ENCODE assay signal across 8 cellular contexts in genomic region chr5:154858251-154858971, GRCh38. TPM values are rescaled to one million over a fixed set of nuclear protein-coding genes. Genes with fewer than 3 reads are reported as not detected.
DNase-seq lines count a peak whose midpoint lies in the region; ATAC-seq and TF ChIP-seq lines count a peak whose summit lies in the region.

TSS of gene CNOT8 (plus strand) at chr5:154858627. CDS start at chr5:154863279, 4,652 bp downstream.

- intact Hi-C loops in CD8-positive, alpha-beta T cell (cut with DNase I, micrococcal nuclease) = loop anchor here (1.0 to 10.0 kb wide), 12 partner anchors 45 to 820 kb away; partner anchors contain the start of genes LARP1 (in 2 of the 2), FAM114A2 (in 1 of the 2), GALNT10 (in 1 of the 2) and GEMIN5 (in 1 of the 2)

- peaks cover 45% of the 10 kb centered on the region for H3K4me1 Mint-ChIP-seq in CD8-positive, alpha-beta T cell (ENCODE audit: low read depth)

- H3K36me3 Mint-ChIP-seq in CD8-positive, alpha-beta T cell = peaks cover 37% of the 10 kb centered on the region

- no peak for TF ChIP-seq CTCF in CD8-positive, alpha-beta T cell (IDR thresholded peaks at IDR 0.05)

- CTCF ChIA-PET in CD8-positive, alpha-beta T cell (lab: Charles Lee) = interaction anchor here (0.6 kb wide), 1 partner anchor 9 kb away, joined by 3 read pairs; no protein-coding TSS in a partner anchor

- H3K27me3 ChIP-seq in CD8-positive, alpha-beta T cell (ENCODE audit: insufficient read depth, low read length) = no peaks in the 10 kb centered on the region

- peak within 1 kb of the TSS; percentile 76 for H3K4me3 ChIP-seq in CD8-positive, alpha-beta T cell (ENCODE audit: low read depth, low read length)

- no peaks in the 10 kb centered on the region for H3K9me3 Mint-ChIP-seq in CD8-positive, alpha-beta T cell

- peaks cover 37% of the 10 kb centered on the region for H3K4me1 ChIP-seq in CD8-positive, alpha-beta T cell (ENCODE audit: insufficient read depth, low read length)

- peak within 1 kb of the TSS; percentile 94 for H3K27ac Mint-ChIP-seq in CD8-positive, alpha-beta T cell

- DNase-seq in CD8-positive, alpha-beta T cell = peak; percentile 97 to 99 (median 98)
- DNase-seq in HS-27A (ENCODE audit: low read depth) = peak; percentile 76
- DNase-seq in NK-92 (lab: John Stamatoyannopoulos, UW; ENCODE audit: unreplicated experiment) = peak; percentile 84
- peak; percentile 91 to 95 for DNase-seq in activated CD8-positive, alpha-beta memory T cell treated with anti-CD3 and anti-CD28 coated beads for 1 hour (ENCODE audit: extremely low read depth in 1 of 2, low read depth in 1 of 2)
- DNase-seq in effector CD4-positive, alpha-beta T cell = peak; percentile 96
- peak; percentile 99 for DNase-seq in lung microvascular endothelial cell (ENCODE audit: low read depth in 2 of 2)
- peak; percentile 94 to 97 (median 96) for DNase-seq in stimulated activated CD4-positive, alpha-beta T cell treated with anti-CD3 and anti-CD28 coated beads, TNF-alpha, amount 100 ng/mL, for 48 hours (ENCODE audit: low read depth in 3 of 3)

- H3K4me3 Mint-ChIP-seq in CD8-positive, alpha-beta T cell = peak within 1 kb of the TSS; percentile 86

- POLR2A ChIA-PET in CD8-positive, alpha-beta T cell (lab: Charles Lee) = interaction anchor here (0.6 to 1.5 kb wide), 8 partner anchors 11 to 208 kb away, joined by 3 to 8 read pairs (median 3); no protein-coding TSS in a partner anchor

- no peaks in the 10 kb centered on the region for H3K36me3 ChIP-seq in CD8-positive, alpha-beta T cell (ENCODE audit: insufficient read depth, low read length)

- ATAC-seq in CD8-positive, alpha-beta T cell = peak; percentile 78
- ATAC-seq in GM19467 (IDR thresholded peaks at IDR 0.05; ENCODE audit: unreplicated experiment) = peak; percentile 74

- peak within 1 kb of the TSS; percentile 97 for H3K27ac ChIP-seq in CD8-positive, alpha-beta T cell (ENCODE audit: low read depth, low read length)

- H3K9me3 ChIP-seq in CD8-positive, alpha-beta T cell (ENCODE audit: low read length) = no peaks in the 10 kb centered on the region

- no peaks in the 10 kb centered on the region for H3K27me3 Mint-ChIP-seq in CD8-positive, alpha-beta T cell (ENCODE audit: low read depth)

RNA-seq across cellular contexts. Expression of gene CNOT8, which starts in this region (rescaled TPM):
- 100 to 1,000 TPM; 139 to 145 TPM for total RNA-seq in CD8-positive, alpha-beta T cell
- total RNA-seq in lung microvascular endothelial cell = 73.7 and 104 TPM in 2 replicates

Comparison
In these comparisons a context has a peak if more than half of its experiments do, and no peak if none do; other contexts are left out.
1. Peak in every context shown above with its lines: DNase-seq, ATAC-seq, H3K4me3 ChIP-seq and H3K27ac ChIP-seq.